ENCODE assay signal across 8 cellular contexts in the genomic region with DNA sequence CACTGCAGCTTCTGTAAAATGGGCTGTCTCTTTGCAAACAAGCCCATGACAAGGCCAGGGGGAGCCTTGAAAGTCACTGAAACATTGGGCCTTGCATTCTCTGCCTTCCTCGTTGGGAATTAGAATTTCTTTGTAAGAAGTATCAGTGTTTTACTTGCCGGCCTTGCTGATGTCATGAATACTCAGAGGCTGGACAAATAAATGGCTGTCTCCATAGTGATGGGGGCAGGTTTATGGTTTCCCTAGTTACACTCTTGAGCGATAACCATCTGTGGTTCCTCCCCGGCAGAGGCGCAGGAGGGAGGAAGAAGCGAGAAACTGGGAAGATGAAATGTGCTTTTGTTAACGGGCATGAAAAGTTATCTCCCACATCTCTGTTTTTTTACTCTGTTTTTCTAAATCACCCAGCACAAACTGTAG.
DNase-seq lines count a peak whose midpoint lies in the region; ATAC-seq lines count a peak whose summit lies in the region.

No MANE protein-coding gene starts in this region.

- H3K4me3 Mint-ChIP-seq in activated T-helper 1 cell treated with anti-CD3 and anti-CD28 coated beads, Interleukin-12 subunit alpha, Interleukin-12 subunit beta, Interleukin-2, Interleukin-4 antibody, amounts not matched to agents 30 ng/mL and 10 ng/mL and 1 ng/mL, durations not matched to agents 14 hours and 24 hours and 36 hours = peak overlapping the region; percentile 54

- ATAC-seq in HG03175 (IDR thresholded peaks at IDR 0.05; ENCODE audit: unreplicated experiment) (peak; percentile 60), GM21360 (IDR thresholded peaks at IDR 0.05; ENCODE audit: unreplicated experiment) (no peak), GM19324 (IDR thresholded peaks at IDR 0.05; ENCODE audit: low FRiP score, unreplicated experiment) (no peak)

- peak; percentile 7 for DNase-seq in NCI-H2196 (lab: John Stamatoyannopoulos, UW; ENCODE audit: unreplicated experiment)
- no peak for DNase-seq in NCI-H2196 treated with DMSO at 0.1 percent for 48 hours (lab: John Stamatoyannopoulos, UW; ENCODE audit: unreplicated experiment)
- DNase-seq in activated T-helper 1 cell treated with anti-CD3 and anti-CD28 coated beads, Interleukin-12 subunit alpha, Interleukin-12 subunit beta, Interleukin-2, Interleukin-4 antibody, amounts not matched to agents 30 ng/mL and 10 ng/mL and 1 ng/mL, durations not matched to agents 14 hours and 24 hours and 36 hours (ENCODE audit: low spot score) = peak; percentile 26
- peak; percentile 34 for DNase-seq in non-pigmented ciliary epithelial cell (ENCODE audit: low read depth)
- no peak for DNase-seq in stimulated activated naive CD4-positive, alpha-beta T cell treated with Interleukin-2 at 50 U/mL for 16 hours (lab: John Stamatoyannopoulos, UW)

- peak overlapping the region; percentile 77 for H3K27ac Mint-ChIP-seq in activated T-helper 1 cell treated with anti-CD3 and anti-CD28 coated beads, Interleukin-12 subunit alpha, Interleukin-12 subunit beta, Interleukin-2, Interleukin-4 antibody, amounts not matched to agents 30 ng/mL and 10 ng/mL and 1 ng/mL, durations not matched to agents 14 hours and 24 hours and 36 hours

- intact Hi-C loops in activated T-helper 1 cell treated with anti-CD3 and anti-CD28 coated beads, Interleukin-12 subunit alpha, Interleukin-12 subunit beta, Interleukin-2, Interleukin-4 antibody, amounts not matched to agents 30 ng/mL and 10 ng/mL and 1 ng/mL, durations not matched to agents 14 hours and 24 hours and 36 hours (cut with micrococcal nuclease) = loop anchor here (1.0 to 10.0 kb wide), 3 partner anchors 15 to 107 kb away; no protein-coding TSS in a partner anchor

- no peaks in the 10 kb centered on the region for H3K9me3 Mint-ChIP-seq in activated T-helper 1 cell treated with anti-CD3 and anti-CD28 coated beads, Interleukin-12 subunit alpha, Interleukin-12 subunit beta, Interleukin-2, Interleukin-4 antibody, amounts not matched to agents 30 ng/mL and 10 ng/mL and 1 ng/mL, durations not matched to agents 14 hours and 24 hours and 36 hours

- H3K27me3 Mint-ChIP-seq in activated T-helper 1 cell treated with anti-CD3 and anti-CD28 coated beads, Interleukin-12 subunit alpha, Interleukin-12 subunit beta, Interleukin-2, Interleukin-4 antibody, amounts not matched to agents 30 ng/mL and 10 ng/mL and 1 ng/mL, durations not matched to agents 14 hours and 24 hours and 36 hours (ENCODE audit: insufficient read depth) = peaks cover 14% of the 10 kb centered on the region

- peaks cover 20% of the 10 kb centered on the region for H3K4me1 Mint-ChIP-seq in activated T-helper 1 cell treated with anti-CD3 and anti-CD28 coated beads, Interleukin-12 subunit alpha, Interleukin-12 subunit beta, Interleukin-2, Interleukin-4 antibody, amounts not matched to agents 30 ng/mL and 10 ng/mL and 1 ng/mL, durations not matched to agents 14 hours and 24 hours and 36 hours (ENCODE audit: low read depth)

- H3K36me3 Mint-ChIP-seq in activated T-helper 1 cell treated with anti-CD3 and anti-CD28 coated beads, Interleukin-12 subunit alpha, Interleukin-12 subunit beta, Interleukin-2, Interleukin-4 antibody, amounts not matched to agents 30 ng/mL and 10 ng/mL and 1 ng/mL, durations not matched to agents 14 hours and 24 hours and 36 hours (ENCODE audit: low read depth) = no peaks in the 10 kb centered on the region

Comparison
In these comparisons a context has a peak if more than half of its experiments do, and no peak if none do; other contexts are left out.
1. DNase-seq: peak in NCI-H2196 (single experiment), activated T-helper 1 cell treated with anti-CD3 and anti-CD28 coated beads, Interleukin-12 subunit alpha, Interleukin-12 subunit beta, Interleukin-2, Interleukin-4 antibody, amounts not matched to agents 30 ng/mL and 10 ng/mL and 1 ng/mL, durations not matched to agents 14 hours and 24 hours and 36 hours (single experiment) and non-pigmented ciliary epithelial cell (single experiment); none in NCI-H2196 treated with DMSO at 0.1 percent for 48 hours (single experiment) and stimulated activated naive CD4-positive, alpha-beta T cell treated with Interleukin-2 at 50 U/mL for 16 hours (single experiment).